8 cellular contexts compared by ENCODE assay signal in the genomic region with DNA sequence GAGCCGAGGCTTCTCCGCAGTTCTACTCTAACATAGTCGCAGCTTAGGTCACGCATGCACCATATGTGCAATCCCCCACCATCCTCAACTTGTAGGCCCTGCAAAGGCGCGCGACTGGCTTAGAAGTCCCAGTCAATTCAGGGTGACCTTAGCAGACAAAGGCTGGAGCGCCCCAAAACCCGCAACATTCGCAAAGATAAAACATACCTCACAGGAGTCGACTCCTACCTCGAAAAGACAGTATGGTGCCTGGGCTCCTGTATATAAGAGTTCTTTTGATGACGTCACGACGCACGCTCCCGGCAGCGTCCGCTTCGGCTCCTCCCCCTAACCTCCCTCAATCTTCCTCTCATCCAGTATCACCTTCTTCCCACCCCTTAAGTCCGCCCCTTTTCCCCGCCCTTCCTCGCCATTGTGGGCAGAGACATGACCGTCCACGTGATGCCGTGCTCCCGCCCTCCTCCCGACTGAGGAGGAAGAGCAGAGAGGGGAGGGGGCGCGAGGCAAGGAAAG. TPM values are rescaled to one million over a fixed set of nuclear protein-coding genes. Genes with fewer than 3 reads are reported as not detected.
A peak's percentile ranks its signal among the peaks of the same experiment; 100 is the strongest.
DNase-seq lines count a peak whose midpoint lies in the region; ATAC-seq and TF ChIP-seq lines count a peak whose summit lies in the region.

A gene (minus strand): TSS at position 237 of the 513 bp plus-strand sequence.

- CTCF ChIA-PET in HCT116 (lab: Charles Lee), result no interaction called here

- H3K27ac ChIP-seq in HCT116 (ENCODE audit: low read depth, low read length) (peak within 1 kb of the TSS; percentile 91), gastroesophageal sphincter (peak within 1 kb of the TSS; percentile 71 to 97 (median 92))

- RAD21 ChIA-PET in HCT116 (lab: Charles Lee; ENCODE audit: low non-redundant PET in 1 of 2, low total read pairs in 2 of 2, uncharacterized antibody in 2 of 2, unreplicated experiment in 2 of 2), result no interaction called here

- H3K9me3 ChIP-seq in HCT116 (ENCODE audit: control insufficient read depth in 1 of 2, insufficient read depth in 1 of 2, low read depth in 1 of 2, low read length in 2 of 2), result no peaks in the 10 kb centered on the region
- H3K9me3 ChIP-seq in gastroesophageal sphincter, result no peaks in the 10 kb centered on the region

- peak within 1 kb of the TSS; percentile 69 to 94 for H3K4me3 ChIP-seq in HCT116 (replicated peaks in 1 of 2; ENCODE audit: low read depth in 1 of 2, low read length in 2 of 2)
- H3K4me3 ChIP-seq in gastroesophageal sphincter, result peak within 1 kb of the TSS; percentile 74 to 89

- H3K36me3 ChIP-seq in HCT116 (ENCODE audit: control insufficient read depth in 1 of 2, insufficient read depth in 2 of 2, low read length in 2 of 2), result peaks cover 33 to 43% of the 10 kb centered on the region in 2 experiments
- peaks cover 0 to 56% of the 10 kb centered on the region in 2 donors for H3K36me3 ChIP-seq in gastroesophageal sphincter

- peak; percentile 100 for TF ChIP-seq POLR2A in HCT116 (IDR thresholded peaks at IDR 0.05; ENCODE audit: borderline replicate concordance, extremely low read depth, insufficient read depth, insufficient read length)
- TF ChIP-seq POLR2A in gastroesophageal sphincter (IDR thresholded peaks at IDR 0.05), result peak; percentile 91 to 92

- POLR2A ChIA-PET in HCT116 (lab: Charles Lee), result interaction anchor here (0.6 to 1.9 kb wide), 9 partner anchors 8 to 1131 kb away, joined by 3 to 11 read pairs (median 4); a partner anchor contains a TSS

- in situ Hi-C loops in SK-MEL-5 (cut with HindIII; ENCODE audit: low pct_unique_long_range_greater_than_20kb, low sequenced_read_pairs), result no loop called here

- DNase-seq in GDM1 (lab: John Stamatoyannopoulos, UW) (peak; percentile 99), HCT116 (ENCODE audit: low read depth, low spot score) (peak; percentile 99), MV-4-11 (lab: John Stamatoyannopoulos, UW) (peak; percentile 98), SK-MEL-5 (ENCODE audit: low read depth, low spot score) (peak; percentile 100), non-pigmented ciliary epithelial cell (ENCODE audit: low read depth) (peak; percentile 99), superior temporal gyrus (ENCODE audit: extremely low spot score) (peak; percentile 99)
- DNase-seq in activated naive CD4-positive, alpha-beta T cell treated with anti-CD3 and anti-CD28 coated beads, Interleukin-2, amount 50 U/mL, for 16 hours, result peak; percentile 100

- H3K27me3 ChIP-seq in HCT116 (ENCODE audit: insufficient read depth, low read length) (no peaks in the 10 kb centered on the region), gastroesophageal sphincter (no peaks in the 10 kb centered on the region)

- intact Hi-C loops in HCT116 (cut with micrococcal nuclease), result loop anchor here (2.0 to 10.0 kb wide), 2 partner anchors 207 to 347 kb away; no protein-coding TSS in a partner anchor

- no peak for TF ChIP-seq RAD21 in HCT116 (IDR thresholded peaks at IDR 0.05; ENCODE audit: low read depth)

- WGBS in gastroesophageal sphincter (ENCODE audit: low coverage in 1 of 2), 2 donors, result 0 to 2% methylated on average over 9 to 20 of the region's 30 CpGs

- H3K4me2 ChIP-seq in HCT116 (ENCODE audit: low read length), result peak within 1 kb of the TSS; percentile 95

- peak within 1 kb of the TSS; percentile 69 for H2AFZ ChIP-seq in HCT116 (ENCODE audit: low read depth, low read length, poor library complexity, severe bottlenecking)

- H3K4me1 ChIP-seq in HCT116 (ENCODE audit: control insufficient read depth in 1 of 2, insufficient read depth in 2 of 2, low read length in 2 of 2) (peaks cover 11 to 40% of the 10 kb centered on the region in 2 experiments; a peak in 3 of 4 replicates), gastroesophageal sphincter (peaks cover 0 to 60% (median 7%) of the 10 kb centered on the region in 3 donors)

- no peak for TF ChIP-seq EP300 in gastroesophageal sphincter (IDR thresholded peaks at IDR 0.05)

- peak within 1 kb of the TSS; percentile 94 for H3K9ac ChIP-seq in HCT116 (ENCODE audit: low read length)

- no TSS peak for BruUV-seq in HCT116 (replicated peaks; lab: Mats Ljungman, UMichigan)

- TF ChIP-seq CTCF in HCT116 (IDR thresholded peaks at IDR 0.05 in 2 of 3, conservative IDR thresholded peaks at IDR 0.05 in 1 of 3; ENCODE audit: borderline replicate concordance in 1 of 3, insufficient read depth in 1 of 3, low read depth in 2 of 3, low read length in 2 of 3), result no peak
- TF ChIP-seq CTCF in gastroesophageal sphincter (IDR thresholded peaks at IDR 0.05), result no peak

- H4K20me1 ChIP-seq in HCT116 (ENCODE audit: insufficient read depth), result peaks cover 38% of the 10 kb centered on the region; the same call in 1 of the 2 replicates

- H3K79me2 ChIP-seq in HCT116 (ENCODE audit: insufficient read depth, low read length), result peaks cover 38% of the 10 kb centered on the region

- no peaks in the 10 kb centered on the region for H3K9me2 ChIP-seq in HCT116 (ENCODE audit: insufficient read depth)

- ATAC-seq in HCT116, result peak; percentile 85
- peak; percentile 96 for ATAC-seq in gastroesophageal sphincter

TF ChIP-seq in HCT116, 20 proteins besides CTCF, POLR2A, EP300 and RAD21 (continues in another document):
- TF ChIP-seq ZFX (IDR thresholded peaks at IDR 0.05) (peak; percentile 53; the same call in 1 of the 2 replicates), FOSL1 (IDR thresholded peaks at IDR 0.05; ENCODE audit: low read depth) (no peak), SRF (IDR thresholded peaks at IDR 0.05; ENCODE audit: low read depth) (peak; percentile 65; the same call in 1 of the 2 replicates), POLR2AphosphoS5 (IDR thresholded peaks at IDR 0.05; ENCODE audit: low read depth, low read length) (peak; percentile 100), YY1 (IDR thresholded peaks at IDR 0.05; ENCODE audit: extremely low read depth, insufficient replicate concordance, low read depth, low read length) (peak; percentile 91), EZH2 (IDR thresholded peaks at IDR 0.05) (no peak), EGR1 (IDR thresholded peaks at IDR 0.05; ENCODE audit: low read depth) (no peak), CBX3 (IDR thresholded peaks at IDR 0.05; ENCODE audit: low read depth) (peak; percentile 65; the same call in 1 of the 2 replicates), SIN3A (IDR thresholded peaks at IDR 0.05; ENCODE audit: low read depth) (peak; percentile 99), ELF1 (IDR thresholded peaks at IDR 0.05; ENCODE audit: borderline replicate concordance, low read depth) (no peak), CEBPB (IDR thresholded peaks at IDR 0.05; ENCODE audit: low read depth) (no peak; the same call in 1 of the 2 replicates)
- TF ChIP-seq, protein P1, sequence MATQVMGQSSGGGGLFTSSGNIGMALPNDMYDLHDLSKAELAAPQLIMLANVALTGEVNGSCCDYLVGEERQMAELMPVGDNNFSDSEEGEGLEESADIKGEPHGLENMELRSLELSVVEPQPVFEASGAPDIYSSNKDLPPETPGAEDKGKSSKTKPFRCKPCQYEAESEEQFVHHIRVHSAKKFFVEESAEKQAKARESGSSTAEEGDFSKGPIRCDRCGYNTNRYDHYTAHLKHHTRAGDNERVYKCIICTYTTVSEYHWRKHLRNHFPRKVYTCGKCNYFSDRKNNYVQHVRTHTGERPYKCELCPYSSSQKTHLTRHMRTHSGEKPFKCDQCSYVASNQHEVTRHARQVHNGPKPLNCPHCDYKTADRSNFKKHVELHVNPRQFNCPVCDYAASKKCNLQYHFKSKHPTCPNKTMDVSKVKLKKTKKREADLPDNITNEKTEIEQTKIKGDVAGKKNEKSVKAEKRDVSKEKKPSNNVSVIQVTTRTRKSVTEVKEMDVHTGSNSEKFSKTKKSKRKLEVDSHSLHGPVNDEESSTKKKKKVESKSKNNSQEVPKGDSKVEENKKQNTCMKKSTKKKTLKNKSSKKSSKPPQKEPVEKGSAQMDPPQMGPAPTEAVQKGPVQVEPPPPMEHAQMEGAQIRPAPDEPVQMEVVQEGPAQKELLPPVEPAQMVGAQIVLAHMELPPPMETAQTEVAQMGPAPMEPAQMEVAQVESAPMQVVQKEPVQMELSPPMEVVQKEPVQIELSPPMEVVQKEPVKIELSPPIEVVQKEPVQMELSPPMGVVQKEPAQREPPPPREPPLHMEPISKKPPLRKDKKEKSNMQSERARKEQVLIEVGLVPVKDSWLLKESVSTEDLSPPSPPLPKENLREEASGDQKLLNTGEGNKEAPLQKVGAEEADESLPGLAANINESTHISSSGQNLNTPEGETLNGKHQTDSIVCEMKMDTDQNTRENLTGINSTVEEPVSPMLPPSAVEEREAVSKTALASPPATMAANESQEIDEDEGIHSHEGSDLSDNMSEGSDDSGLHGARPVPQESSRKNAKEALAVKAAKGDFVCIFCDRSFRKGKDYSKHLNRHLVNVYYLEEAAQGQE (IDR thresholded peaks at IDR 0.05; ENCODE audit: low read depth), result no peak
- TF ChIP-seq, protein P2, sequence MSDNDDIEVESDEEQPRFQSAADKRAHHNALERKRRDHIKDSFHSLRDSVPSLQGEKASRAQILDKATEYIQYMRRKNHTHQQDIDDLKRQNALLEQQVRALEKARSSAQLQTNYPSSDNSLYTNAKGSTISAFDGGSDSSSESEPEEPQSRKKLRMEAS (IDR thresholded peaks at IDR 0.05), result peak; percentile 93
- TF ChIP-seq, protein P3, sequence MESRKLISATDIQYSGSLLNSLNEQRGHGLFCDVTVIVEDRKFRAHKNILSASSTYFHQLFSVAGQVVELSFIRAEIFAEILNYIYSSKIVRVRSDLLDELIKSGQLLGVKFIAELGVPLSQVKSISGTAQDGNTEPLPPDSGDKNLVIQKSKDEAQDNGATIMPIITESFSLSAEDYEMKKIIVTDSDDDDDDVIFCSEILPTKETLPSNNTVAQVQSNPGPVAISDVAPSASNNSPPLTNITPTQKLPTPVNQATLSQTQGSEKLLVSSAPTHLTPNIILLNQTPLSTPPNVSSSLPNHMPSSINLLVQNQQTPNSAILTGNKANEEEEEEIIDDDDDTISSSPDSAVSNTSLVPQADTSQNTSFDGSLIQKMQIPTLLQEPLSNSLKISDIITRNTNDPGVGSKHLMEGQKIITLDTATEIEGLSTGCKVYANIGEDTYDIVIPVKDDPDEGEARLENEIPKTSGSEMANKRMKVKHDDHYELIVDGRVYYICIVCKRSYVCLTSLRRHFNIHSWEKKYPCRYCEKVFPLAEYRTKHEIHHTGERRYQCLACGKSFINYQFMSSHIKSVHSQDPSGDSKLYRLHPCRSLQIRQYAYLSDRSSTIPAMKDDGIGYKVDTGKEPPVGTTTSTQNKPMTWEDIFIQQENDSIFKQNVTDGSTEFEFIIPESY (IDR thresholded peaks at IDR 0.05; ENCODE audit: extremely low read depth, insufficient replicate concordance, low read length), result peak; percentile 42

RNA-seq across cellular contexts. Expression of the gene that starts here (rescaled TPM):
- total RNA-seq in HCT116 (2021; ENCODE audit: unreplicated experiment), result 798 TPM
- 1,128 and 1,575 TPM in 2 replicates for polyA plus RNA-seq in HCT116 (2012)
- 588 and 660 TPM in 2 replicates for total RNA-seq in SK-MEL-5 (2014; rRNA removed; shearing (Covaris generic))
- 242 and 314 TPM in 2 replicates for polyA plus RNA-seq in SK-MEL-5 (2015; cell fraction: cytosol; rRNA removed)
- 2,289 and 2,695 TPM in 2 replicates for polyA plus RNA-seq in SK-MEL-5 (2015; cell fraction: nucleus; rRNA removed)
- total RNA-seq in gastroesophageal sphincter, result 100 to 1,000 TPM; 104 to 330 (median 210) TPM

Comparison
In these comparisons a context has a peak if more than half of its experiments do, and no peak if none do; other contexts are left out.
1. Peak in every context shown above with its lines: DNase-seq, ATAC-seq, H3K4me3 ChIP-seq and H3K27ac ChIP-seq.